ENCODE assay signal across 9 cellular contexts in the genomic region with DNA sequence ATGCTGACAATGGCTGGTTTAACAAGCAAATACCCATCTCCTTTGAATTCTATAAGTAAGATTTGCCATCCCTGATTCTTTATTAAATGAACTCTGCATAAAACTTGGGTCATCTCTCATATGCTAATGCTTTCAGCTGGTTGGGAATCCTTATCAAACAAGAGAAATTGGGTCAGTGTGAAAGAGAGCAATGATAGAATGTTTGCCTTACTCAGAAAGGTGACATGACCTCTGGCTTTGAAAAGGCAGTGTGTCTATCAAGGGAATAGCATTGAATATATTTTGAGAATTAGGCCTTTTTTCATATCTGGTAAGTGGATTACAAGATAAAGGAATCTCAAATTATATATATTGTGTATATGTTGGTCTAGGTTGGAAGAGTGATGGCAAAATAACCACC. TPM values are rescaled to one million over a fixed set of nuclear protein-coding genes. Genes with fewer than 3 reads are reported as not detected.
"Had no signal": no experiment of that assay in that cellular context is flagged by ENCODE, and none has a peak within 500 bp of the region (broad histone marks: within the 10 kb centered on the region; RNA-seq: fewer than 3 reads in every experiment).

No MANE protein-coding gene starts in this region.

- ATAC-seq: GM23338, HCT116 had no signal

- DNase-seq: GM23248, GOT3, H7, H9, HCEC 1CT, HFFc6 had no signal

RNA-seq across cellular contexts. Expression of gene SLC7A14, which starts 8.7 kb away (rescaled TPM):
- total RNA-seq: GM23248, H4 had no signal
